9 cellular contexts compared by ENCODE assay signal in genomic region chrX:68995780-68996551, GRCh38.
DNase-seq lines count a peak whose midpoint lies in the region; ATAC-seq and TF ChIP-seq lines count a peak whose summit lies in the region.
"Had no signal": no experiment of that assay in that cellular context is flagged by ENCODE, and none has a peak within 500 bp of the region (broad histone marks: within the 10 kb centered on the region; RNA-seq: fewer than 3 reads in every experiment).

No MANE protein-coding gene starts in this region.

- DNase-seq in AG20443 (ENCODE audit: low spot score) (peak; percentile 39), hepatocyte (ENCODE audit: low spot score) (peak; percentile 62), ovary (peak; percentile 65 to 82 (median 74)), nucleus accumbens (lab: John Stamatoyannopoulos, UW) (no peak), tibial artery (no peak)
- DNase-seq: AML-193 had no signal

- no peak overlapping the region for H2AFZ ChIP-seq in hepatocyte

- TF ChIP-seq POLR2A in ovary (IDR thresholded peaks at IDR 0.05), result no peak

- H3K4me1 Mint-ChIP-seq in brain, result peaks cover 35% of the 10 kb centered on the region

- ATAC-seq in GM19467 (IDR thresholded peaks at IDR 0.05; ENCODE audit: unreplicated experiment) (no peak), HG02642 (IDR thresholded peaks at IDR 0.05; ENCODE audit: poor library complexity, unreplicated experiment) (no peak)

- H3K27ac ChIP-seq in hepatocyte, result peak overlapping the region; percentile 82
- H3K27ac ChIP-seq in ovary, result peak overlapping the region in 1 of 2 donors; percentile 6
- no peak overlapping the region for H3K27ac ChIP-seq in tibial artery

- WGBS in hepatocyte (ENCODE audit: low lambda C conversion rate, missing lambda C conversion rate), result 57% methylated on average over 21 of the region's 21 CpGs
- 32 to 55% (median 51%) methylated on average over 21 of the region's 21 CpGs for WGBS in ovary, 3 donors

- no peaks in the 10 kb centered on the region for H3K9me2 ChIP-seq in hepatocyte (replicated peaks; ENCODE audit: insufficient read depth)

- H3K27ac Mint-ChIP-seq in brain, result peak overlapping the region in 3 of 5 experiments; percentile 64 to 90 (median 72)

- no peak overlapping the region for H3K4me3 ChIP-seq in hepatocyte
- H3K4me3 ChIP-seq in ovary, result no peak overlapping the region
- H3K4me3 ChIP-seq in tibial artery, result no peak overlapping the region

- H3K36me3 Mint-ChIP-seq in brain, result no peaks in the 10 kb centered on the region

- no peaks in the 10 kb centered on the region for H3K79me2 ChIP-seq in hepatocyte

- peak overlapping the region in 1 of 5 experiments; percentile 49 for H3K4me3 Mint-ChIP-seq in brain

- intact Hi-C loops in ovary (cut with DNase I), result no loop called here
- intact Hi-C loops in tibial artery (cut with DNase I; ENCODE audit: low total_unique reads), result no loop called here

- H3K27me3 ChIP-seq in hepatocyte (no peaks in the 10 kb centered on the region), ovary (no peaks in the 10 kb centered on the region), tibial artery (no peaks in the 10 kb centered on the region)

- no peaks in the 10 kb centered on the region for H4K20me1 ChIP-seq in hepatocyte (ENCODE audit: insufficient read depth, poor library complexity, severe bottlenecking)

- TF ChIP-seq EP300 in ovary (IDR thresholded peaks at IDR 0.05), result no peak

- H3K36me3 ChIP-seq in hepatocyte (replicated peaks; ENCODE audit: insufficient read depth, low read depth) (no peaks in the 10 kb centered on the region), ovary (no peaks in the 10 kb centered on the region), tibial artery (no peaks in the 10 kb centered on the region)

- peak overlapping the region; percentile 53 for H3K4me2 ChIP-seq in hepatocyte

- H3K27me3 Mint-ChIP-seq in brain, result peaks cover 3% of the 10 kb centered on the region

- peaks cover 13% of the 10 kb centered on the region for H3K4me1 ChIP-seq in hepatocyte (ENCODE audit: insufficient read depth)
- peaks cover 13% of the 10 kb centered on the region for H3K4me1 ChIP-seq in ovary (ENCODE audit: insufficient read depth)
- peaks cover 0 to 26% (median 7%) of the 10 kb centered on the region in 4 donors for H3K4me1 ChIP-seq in tibial artery

- TF ChIP-seq CTCF in brain (conservative IDR thresholded peaks at IDR 0.05) (no peak), hepatocyte (IDR thresholded peaks at IDR 0.05; ENCODE audit: poor library complexity) (no peak), ovary (IDR thresholded peaks at IDR 0.05) (no peak), tibial artery (IDR thresholded peaks at IDR 0.05) (no peak)

- H3K9me3 ChIP-seq in hepatocyte (ENCODE audit: low read depth), result no peaks in the 10 kb centered on the region
- H3K9me3 ChIP-seq in ovary, result no peaks in the 10 kb centered on the region
- no peaks in the 10 kb centered on the region for H3K9me3 ChIP-seq in tibial artery

- H3K9me3 Mint-ChIP-seq in brain, result peaks cover 0 to 5% (median 0%) of the 10 kb centered on the region in 5 experiments

Comparison
In these comparisons a context has a peak if more than half of its experiments do, and no peak if none do; other contexts are left out.
1. DNase-seq: peak in AG20443 (single experiment), hepatocyte (single experiment) and ovary (5 of 5); none in nucleus accumbens (0 of 56) and tibial artery (0 of 2).